In genomic region chr7:148242271-148242801, GRCh38 we compare ENCODE assay signal across 8 cellular contexts.
DNase-seq lines count a peak whose midpoint lies in the region; ATAC-seq and TF ChIP-seq lines count a peak whose summit lies in the region.

No MANE protein-coding gene starts in this region.

- H3K9me3 ChIP-seq in body of pancreas = no peaks in the 10 kb centered on the region
- no peaks in the 10 kb centered on the region for H3K9me3 ChIP-seq in suprapubic skin

- H3K27me3 ChIP-seq in body of pancreas (peaks cover 0 to 5% of the 10 kb centered on the region in 2 donors), suprapubic skin (no peaks in the 10 kb centered on the region)

- H3K27ac ChIP-seq in body of pancreas (no peak overlapping the region), suprapubic skin (no peak overlapping the region)

- TF ChIP-seq POLR2A in body of pancreas (IDR thresholded peaks at IDR 0.05) (no peak), suprapubic skin (IDR thresholded peaks at IDR 0.05) (no peak)

- H3K4me1 ChIP-seq in body of pancreas (no peaks in the 10 kb centered on the region), suprapubic skin (peaks cover 3% of the 10 kb centered on the region)

- TF ChIP-seq CTCF in body of pancreas (IDR thresholded peaks at IDR 0.05) (peak; percentile 67 to 78 (median 76)), suprapubic skin (IDR thresholded peaks at IDR 0.05) (peak; percentile 24 to 74)

- peak; percentile 78 for DNase-seq in DMS53 treated with DMSO at 0.1 percent for 48 hours (lab: John Stamatoyannopoulos, UW; ENCODE audit: unreplicated experiment)
- DNase-seq in NCI-H446 treated with DMSO at 0.1 percent for 48 hours (lab: John Stamatoyannopoulos, UW) = peak; percentile 39
- DNase-seq in body of pancreas = peak; percentile 18 to 39 (median 27)
- DNase-seq in iPS-NIHi7 (ENCODE audit: extremely low spot score) = peak; percentile 84
- DNase-seq in suprapubic skin (ENCODE audit: low spot score in 2 of 2) = no peak

- H3K4me3 ChIP-seq in body of pancreas (no peak overlapping the region), suprapubic skin (no peak overlapping the region)

- whole genome bisulfite sequencing in body of pancreas, 2 donors = 8 to 9% methylated on average over 17 of the region's 17 CpGs
- 9% methylated on average over 17 of the region's 17 CpGs for WGBS in suprapubic skin

- H3K36me3 ChIP-seq in body of pancreas (replicated peaks in 1 of 2; ENCODE audit: insufficient read depth in 1 of 2, low read depth in 2 of 2) = no peaks in the 10 kb centered on the region
- H3K36me3 ChIP-seq in suprapubic skin = no peaks in the 10 kb centered on the region

- no peak for TF ChIP-seq EP300 in suprapubic skin (IDR thresholded peaks at IDR 0.05)

- ATAC-seq in GM19438 (IDR thresholded peaks at IDR 0.05; ENCODE audit: low read depth, unreplicated experiment) (peak; percentile 97), HG03354 (IDR thresholded peaks at IDR 0.05; ENCODE audit: poor library complexity, severe bottlenecking, unreplicated experiment) (peak; percentile 93), body of pancreas (peak; percentile 65), GM21737 (IDR thresholded peaks at IDR 0.05; ENCODE audit: unreplicated experiment) (no peak)

- intact Hi-C loops in body of pancreas (cut with DNase I) = no loop called here

Comparison
In these comparisons a context has a peak if more than half of its experiments do, and no peak if none do; other contexts are left out.
1. DNase-seq: peak in DMS53 treated with DMSO at 0.1 percent for 48 hours (single experiment), NCI-H446 treated with DMSO at 0.1 percent for 48 hours (single experiment), body of pancreas (4 of 4) and iPS-NIHi7 (single experiment); none in suprapubic skin (0 of 2).